9 cellular contexts compared by ENCODE assay signal in genomic region chr14:80202888-80203562, GRCh38. TPM values are rescaled to one million over a fixed set of nuclear protein-coding genes. Genes with fewer than 3 reads are reported as not detected.
DNase-seq lines count a peak whose midpoint lies in the region; ATAC-seq, FAIRE-seq and TF ChIP-seq lines count a peak whose summit lies in the region.
"Had no signal": no experiment of that assay in that cellular context is flagged by ENCODE, and none has a peak within 500 bp of the region (broad histone marks: within the 10 kb centered on the region; RNA-seq: fewer than 3 reads in every experiment).

No MANE protein-coding gene starts in this region.

- no peak for TF ChIP-seq POLR2A in GM12891 (IDR thresholded peaks at IDR 0.05; ENCODE audit: low read depth, low read length)

- FAIRE-seq in GM12891 (lab: Jason Lieb, UNC): no peak

- H3K27me3 ChIP-seq in foreskin keratinocyte: no peaks in the 10 kb centered on the region

- no peak for ATAC-seq in foreskin keratinocyte
- ATAC-seq: stimulated activated effector memory CD8-positive, alpha-beta T cell treated with anti-CD3 and anti-CD28 coated beads, Interleukin-12 subunit alpha, Interleukin-12 subunit beta, amount 100 ng/mL, for 72 hours had no signal

- peak; percentile 54 for TF ChIP-seq CTCF in foreskin keratinocyte (conservative IDR thresholded peaks at IDR 0.05)

- DNase-seq in AML-193 (lab: John Stamatoyannopoulos, UW) (peak; percentile 5 to 10), GM12891 (ENCODE audit: insufficient read length, low spot score) (peak; percentile 7), NCI-H69 (lab: John Stamatoyannopoulos, UW) (peak; percentile 42), foreskin keratinocyte (no peak), SW480 (ENCODE audit: low spot score) (no peak), nucleus accumbens (lab: John Stamatoyannopoulos, UW) (no peak), GM19238 (ENCODE audit: insufficient read length, low spot score) (no peak)
- no peak for DNase-seq in activated effector memory CD4-positive, alpha-beta T cell treated with Interleukin-2 at 50 U/mL for 16 hours

- H3K4me1 ChIP-seq in foreskin keratinocyte: no peaks in the 10 kb centered on the region

- H3K27ac ChIP-seq in foreskin keratinocyte: no peak overlapping the region

TF ChIP-seq in GM12891, 5 proteins besides CTCF, POLR2A, EP300 and RAD21:
- TF ChIP-seq PAX5 (IDR thresholded peaks at IDR 0.05; ENCODE audit: insufficient read depth, low read length, severe bottlenecking): no peak
- TF ChIP-seq TAF1 (IDR thresholded peaks at IDR 0.05; ENCODE audit: low read depth, low read length): no peak
- no peak for TF ChIP-seq POU2F2 (IDR thresholded peaks at IDR 0.05; ENCODE audit: low read depth, low read length)
- no peak for TF ChIP-seq SPI1 (IDR thresholded peaks at IDR 0.05; ENCODE audit: low read depth, low read length)

RNA-seq across cellular contexts. Expression of gene DIO2, which starts 8.3 kb away (rescaled TPM):
- not detected for polyA plus RNA-seq in GM12891 (2012; ENCODE audit: low read depth, missing spikeins)
- total RNA-seq in foreskin keratinocyte: 0.03 and 0.04 TPM in 2 replicates
- polyA plus RNA-seq in foreskin keratinocyte: 0.01 TPM in 1 of 2 replicates, not detected in the other

Comparison
In these comparisons a context has a peak if more than half of its experiments do, and no peak if none do; other contexts are left out.
1. DNase-seq: peak in AML-193 (2 of 2), GM12891 (single experiment) and NCI-H69 (single experiment); none in foreskin keratinocyte (0 of 2), SW480 (single experiment), activated effector memory CD4-positive, alpha-beta T cell treated with Interleukin-2 at 50 U/mL for 16 hours (single experiment), nucleus accumbens (0 of 56) and GM19238 (single experiment).